ENCODE assay signal across 27 cellular contexts in the genomic region with DNA sequence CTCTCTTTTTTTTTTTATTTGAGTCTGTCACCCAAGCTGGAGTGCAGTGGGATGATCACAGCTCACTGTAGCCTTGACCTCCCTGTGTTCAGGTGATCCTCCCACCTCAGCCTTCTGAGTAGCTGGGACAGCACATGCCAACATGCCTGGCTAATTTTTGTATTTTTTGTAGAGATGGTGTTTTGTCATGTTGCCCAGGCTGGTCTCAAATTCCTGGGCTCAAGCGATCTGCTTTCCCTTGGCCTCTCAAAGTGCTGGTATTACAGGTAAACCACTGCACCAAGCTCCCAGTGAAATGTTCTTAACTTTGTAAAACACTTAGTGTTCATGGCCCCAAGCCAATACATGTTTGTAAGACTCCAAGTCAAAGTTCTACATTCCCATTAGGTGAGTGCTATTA.
"Had no signal": no experiment of that assay in that cellular context is flagged by ENCODE, and none has a peak within 500 bp of the region (broad histone marks: within the 10 kb centered on the region; RNA-seq: fewer than 3 reads in every experiment).

No MANE protein-coding gene starts in this region.

- ATAC-seq: stimulated activated effector memory CD8-positive, alpha-beta T cell treated with anti-CD3 and anti-CD28 coated beads, Interleukin-12 subunit alpha, Interleukin-12 subunit beta, amount 100 ng/mL, for 72 hours; stimulated activated memory B cell treated with anti-CD40 and anti-IgM and Interleukin-4, amounts not matched to agents 10 μg/mL and 1 μg/mL and 100 μg/mL, for 72 hours; stimulated activated naive B cell treated with anti-CD40 and anti-IgM and Interleukin-4, amounts not matched to agents 10 μg/mL and 1 μg/mL and 100 μg/mL, for 72 hours; stimulated activated naive CD8-positive, alpha-beta T cell treated with anti-CD3 and anti-CD28 coated beads, Interleukin-15, amount 100 ng/mL, for 72 hours; stimulated activated naive CD8-positive, alpha-beta T cell treated with anti-CD3 and anti-CD28 coated beads, Interleukin-15, Interleukin-2, amounts not matched to agents 100 U/mL and 50 U/mL, for 24 hours; upper lobe of right lung had no signal

- H3K27ac Mint-ChIP-seq: stimulated activated effector memory CD8-positive, alpha-beta T cell treated with anti-CD3 and anti-CD28 coated beads, Interleukin-12 subunit alpha, Interleukin-12 subunit beta, amount 100 ng/mL, for 72 hours; stimulated activated memory B cell treated with anti-CD40 and anti-IgM and Interleukin-4, amounts not matched to agents 10 μg/mL and 1 μg/mL and 100 μg/mL, for 72 hours; stimulated activated naive B cell treated with anti-CD40 and anti-IgM and Interleukin-4, amounts not matched to agents 10 μg/mL and 1 μg/mL and 100 μg/mL, for 72 hours; stimulated activated naive CD8-positive, alpha-beta T cell treated with anti-CD3 and anti-CD28 coated beads, Interleukin-15, amount 100 ng/mL, for 72 hours; stimulated activated naive CD8-positive, alpha-beta T cell treated with anti-CD3 and anti-CD28 coated beads, Interleukin-15, Interleukin-2, amounts not matched to agents 100 ng/mL and 50 ng/mL, for 24 hours; type B pancreatic cell had no signal

- H3K4me3 Mint-ChIP-seq: stimulated activated effector memory CD8-positive, alpha-beta T cell treated with anti-CD3 and anti-CD28 coated beads, Interleukin-12 subunit alpha, Interleukin-12 subunit beta, amount 100 ng/mL, for 72 hours; stimulated activated memory B cell treated with anti-CD40 and anti-IgM and Interleukin-4, amounts not matched to agents 10 μg/mL and 1 μg/mL and 100 μg/mL, for 72 hours; stimulated activated naive B cell treated with anti-CD40 and anti-IgM and Interleukin-4, amounts not matched to agents 10 μg/mL and 1 μg/mL and 100 μg/mL, for 72 hours; stimulated activated naive CD8-positive, alpha-beta T cell treated with anti-CD3 and anti-CD28 coated beads, Interleukin-15, amount 100 ng/mL, for 72 hours; stimulated activated naive CD8-positive, alpha-beta T cell treated with anti-CD3 and anti-CD28 coated beads, Interleukin-15, Interleukin-2, amounts not matched to agents 100 ng/mL and 50 ng/mL, for 24 hours; type B pancreatic cell had no signal

- H3K9me3 ChIP-seq: testis, thoracic aorta, tibial artery, tibial nerve, transverse colon, upper lobe of right lung, uterus, vagina had no signal

- H3K36me3 Mint-ChIP-seq: stimulated activated effector memory CD8-positive, alpha-beta T cell treated with anti-CD3 and anti-CD28 coated beads, Interleukin-12 subunit alpha, Interleukin-12 subunit beta, amount 100 ng/mL, for 72 hours; stimulated activated memory B cell treated with anti-CD40 and anti-IgM and Interleukin-4, amounts not matched to agents 10 μg/mL and 1 μg/mL and 100 μg/mL, for 72 hours; stimulated activated naive B cell treated with anti-CD40 and anti-IgM and Interleukin-4, amounts not matched to agents 10 μg/mL and 1 μg/mL and 100 μg/mL, for 72 hours; type B pancreatic cell had no signal

- H3K4me1 ChIP-seq: stomach, suprapubic skin, testis, tibial artery, tibial nerve, transverse colon, upper lobe of left lung, upper lobe of right lung, uterus, vagina had no signal

- DNase-seq: stimulated activated CD4-positive, alpha-beta T cell treated with anti-CD3 and anti-CD28 coated beads, Interleukin-2, amount 100 ng/mL, for 48 hours; stimulated activated CD4-positive, alpha-beta T cell treated with anti-CD3 and anti-CD28 coated beads, Interleukin-4, amount 100 ng/mL, for 1 hour; stimulated activated CD4-positive, alpha-beta T cell treated with anti-CD3 and anti-CD28 coated beads, Interleukin-4, amount 100 ng/mL, for 24 hours; stimulated activated CD4-positive, alpha-beta T cell treated with anti-CD3 and anti-CD28 coated beads, Interleukin-4, amount 100 ng/mL, for 4 hours; stimulated activated CD8-positive, alpha-beta memory T cell treated with anti-CD3 and anti-CD28 coated beads, Interleukin-4, amount 100 ng/mL, for 48 hours; stimulated activated naive B cell treated with anti-CD40 and anti-IgM and Interleukin-4, amounts not matched to agents 10 μg/mL and 1 μg/mL and 100 μg/mL, for 72 hours; stimulated activated naive CD4-positive, alpha-beta T cell; stimulated activated naive CD4-positive, alpha-beta T cell treated with Interleukin-2 at 50 U/mL for 16 hours; stimulated activated naive CD8-positive, alpha-beta T cell treated with anti-CD3 and anti-CD28 coated beads, Interleukin-15, amount 100 ng/mL, for 72 hours; stimulated activated naive CD8-positive, alpha-beta T cell treated with anti-CD3 and anti-CD28 coated beads, Interleukin-15, Interleukin-2, amounts not matched to agents 100 U/mL and 50 U/mL, for 24 hours; stomach; substantia nigra; testis; tibial artery; transverse colon; trophoblast cell; upper lobe of left lung; upper lobe of right lung; uterus had no signal

- H3K9me3 Mint-ChIP-seq: type B pancreatic cell had no signal

- H3K4me3 ChIP-seq: stomach, suprapubic skin, testis, thoracic aorta, tibial artery, tibial nerve, transverse colon, upper lobe of left lung, upper lobe of right lung, uterus, vagina had no signal

- H3K27me3 ChIP-seq: stomach, suprapubic skin, testis, tibial artery, tibial nerve, transverse colon, upper lobe of left lung, upper lobe of right lung, uterus, vagina had no signal

- H3K27ac ChIP-seq: stomach, suprapubic skin, testis, thoracic aorta, tibial artery, tibial nerve, transverse colon, upper lobe of left lung, upper lobe of right lung, uterus, vagina had no signal

- H3K36me3 ChIP-seq: stomach, suprapubic skin, thoracic aorta, tibial artery, tibial nerve, transverse colon, upper lobe of left lung, upper lobe of right lung, uterus, vagina had no signal

- H3K27me3 Mint-ChIP-seq: stimulated activated memory B cell treated with anti-CD40 and anti-IgM and Interleukin-4, amounts not matched to agents 10 μg/mL and 1 μg/mL and 100 μg/mL, for 72 hours; stimulated activated naive B cell treated with anti-CD40 and anti-IgM and Interleukin-4, amounts not matched to agents 10 μg/mL and 1 μg/mL and 100 μg/mL, for 72 hours; stimulated activated naive CD8-positive, alpha-beta T cell treated with anti-CD3 and anti-CD28 coated beads, Interleukin-15, amount 100 ng/mL, for 72 hours; stimulated activated naive CD8-positive, alpha-beta T cell treated with anti-CD3 and anti-CD28 coated beads, Interleukin-15, Interleukin-2, amounts not matched to agents 100 ng/mL and 50 ng/mL, for 24 hours had no signal

- H3K4me1 Mint-ChIP-seq: stimulated activated effector memory CD8-positive, alpha-beta T cell treated with anti-CD3 and anti-CD28 coated beads, Interleukin-12 subunit alpha, Interleukin-12 subunit beta, amount 100 ng/mL, for 72 hours; stimulated activated memory B cell treated with anti-CD40 and anti-IgM and Interleukin-4, amounts not matched to agents 10 μg/mL and 1 μg/mL and 100 μg/mL, for 72 hours; stimulated activated naive B cell treated with anti-CD40 and anti-IgM and Interleukin-4, amounts not matched to agents 10 μg/mL and 1 μg/mL and 100 μg/mL, for 72 hours; stimulated activated naive CD8-positive, alpha-beta T cell treated with anti-CD3 and anti-CD28 coated beads, Interleukin-15, amount 100 ng/mL, for 72 hours had no signal
